In genomic region chr10:117552759-117553158, GRCh38 we compare ENCODE assay signal across 18 cellular contexts. TPM values are rescaled to one million over a fixed set of nuclear protein-coding genes. Genes with fewer than 3 reads are reported as not detected.
DNase-seq lines count a peak whose midpoint lies in the region; ATAC-seq, FAIRE-seq and TF ChIP-seq lines count a peak whose summit lies in the region.
"Had no signal": no experiment of that assay in that cellular context is flagged by ENCODE, and none has a peak within 500 bp of the region (broad histone marks: within the 10 kb centered on the region; RNA-seq: fewer than 3 reads in every experiment).

No MANE protein-coding gene starts in this region.

- H3K4me3 Mint-ChIP-seq in mesothelial cell of epicardium, result peak overlapping the region; percentile 17

- intact Hi-C loops in left ventricle myocardium inferior (cut with micrococcal nuclease), result no loop called here
- intact Hi-C loops in right cardiac atrium (cut with DNase I), result no loop called here
- intact Hi-C loops in endothelial cell of umbilical vein (cut with micrococcal nuclease), result no loop called here

- H3K36me3 Mint-ChIP-seq in mesothelial cell of epicardium, result peaks cover 1% of the 10 kb centered on the region

- H3K36me3 ChIP-seq in left ventricle myocardium inferior (no peaks in the 10 kb centered on the region), endothelial cell of umbilical vein (ENCODE audit: control insufficient read depth in 2 of 2, extremely low read depth in 1 of 2, insufficient read depth in 2 of 2, low read length in 2 of 2) (no peaks in the 10 kb centered on the region), trophoblast cell (ENCODE audit: control insufficient read depth in 1 of 2, insufficient read depth in 2 of 2, low read length in 2 of 2) (no peaks in the 10 kb centered on the region)
- H3K36me3 ChIP-seq: MG63, transverse colon had no signal

- DNase-seq in left ventricle myocardium inferior, result no peak
- no peak for DNase-seq in right cardiac atrium
- no peak for DNase-seq in endothelial cell of umbilical vein (ENCODE audit: low read depth, low spot score)
- DNase-seq in mesothelial cell of epicardium (ENCODE audit: low spot score in 2 of 2, unreplicated experiment in 2 of 2), result no peak
- no peak for DNase-seq in trophoblast cell
- no peak for DNase-seq in ureter (ENCODE audit: low spot score)
- DNase-seq in stimulated activated CD4-positive, alpha-beta T cell treated with anti-CD3 and anti-CD28 coated beads, Interleukin-2, amount 100 ng/mL, for 24 hours, result no peak
- DNase-seq: activated CD4-positive, alpha-beta T cell treated with anti-CD3 and anti-CD28 coated beads, Interleukin-2, amount 50 U/mL, for 1 hour; activated effector memory CD4-positive, alpha-beta T cell treated with Interleukin-2 at 50 U/mL for 16 hours; AML-193; effector memory CD4-positive, alpha-beta T cell; NCI-H187 treated with DMSO at 0.1 percent for 48 hours; transverse colon had no signal

- CTCF ChIA-PET in endothelial cell of umbilical vein (lab: Charles Lee), result interaction anchor here (1.1 kb wide), 1 partner anchor 110 kb away, joined by 3 read pairs; no protein-coding TSS in a partner anchor

- no peak overlapping the region for H2BK120ac ChIP-seq in trophoblast cell (ENCODE audit: insufficient read depth, low read length, poor library complexity)

- H3K23ac ChIP-seq in trophoblast cell (ENCODE audit: low read length), result no peak overlapping the region

- no peak overlapping the region for H3K4ac ChIP-seq in trophoblast cell (ENCODE audit: low read depth, low read length)

- H4K20me1 ChIP-seq in endothelial cell of umbilical vein (replicated peaks; ENCODE audit: control insufficient read depth, extremely low read depth, insufficient read depth, low read length), result no peaks in the 10 kb centered on the region

- H3K9me1 ChIP-seq in endothelial cell of umbilical vein (replicated peaks; ENCODE audit: control insufficient read depth, extremely low read depth, insufficient read depth, low read length), result no peaks in the 10 kb centered on the region

- H3K79me1 ChIP-seq in trophoblast cell (ENCODE audit: low read length), result no peaks in the 10 kb centered on the region

- H3K79me2 ChIP-seq in endothelial cell of umbilical vein (ENCODE audit: control insufficient read depth, insufficient read depth, low read length) (no peaks in the 10 kb centered on the region), trophoblast cell (ENCODE audit: control insufficient read depth, insufficient read depth, low read length, poor library complexity) (no peaks in the 10 kb centered on the region)

- FAIRE-seq in endothelial cell of umbilical vein (lab: Jason Lieb, UNC), result no peak
- FAIRE-seq: H54 had no signal

- POLR2A ChIA-PET in endothelial cell of umbilical vein (lab: Charles Lee), result no interaction called here

- no peak overlapping the region for H2BK12ac ChIP-seq in trophoblast cell (ENCODE audit: low read length)

- no TSS peak for BruUV-seq in endothelial cell of umbilical vein (replicated peaks; lab: Mats Ljungman, UMichigan)

- dilution Hi-C loops in endothelial cell of umbilical vein (cut with MboI; ENCODE audit: extremely low pct_ligation_motif_present, low sequenced_read_pairs), result no loop called here

- no peak for ATAC-seq in right cardiac atrium
- no peak for ATAC-seq in HG03571 (IDR thresholded peaks at IDR 0.05; ENCODE audit: unreplicated experiment)

- peaks cover 100% of the 10 kb centered on the region for H3K27me3 ChIP-seq in left ventricle myocardium inferior (ENCODE audit: low read depth)
- no peaks in the 10 kb centered on the region for H3K27me3 ChIP-seq in right cardiac atrium (ENCODE audit: control insufficient read depth, insufficient read depth)
- peaks cover 57 to 67% of the 10 kb centered on the region in 2 experiments for H3K27me3 ChIP-seq in endothelial cell of umbilical vein (ENCODE audit: control insufficient read depth in 2 of 2, insufficient read depth in 2 of 2, low read length in 2 of 2)
- peaks cover 67% of the 10 kb centered on the region for H3K27me3 ChIP-seq in trophoblast cell (ENCODE audit: insufficient read depth, low read length)
- H3K27me3 ChIP-seq: MG63 had no signal

- peaks cover 97% of the 10 kb centered on the region for H3K27me3 Mint-ChIP-seq in mesothelial cell of epicardium (ENCODE audit: low read depth)

- WGBS in right cardiac atrium, result 20% methylated on average over 14 of the region's 14 CpGs
- no CpG with 5 or more reads among the region's 14 CpGs for WGBS in trophoblast cell (ENCODE audit: extremely low coverage, insufficient coverage, insufficient read length)

- no peak overlapping the region for H4K91ac ChIP-seq in trophoblast cell (ENCODE audit: low read depth, low read length)

- H3K4me3 ChIP-seq in left ventricle myocardium inferior (peak overlapping the region; percentile 6), right cardiac atrium (ENCODE audit: low read length) (no peak overlapping the region), endothelial cell of umbilical vein (replicated peaks in 1 of 3; ENCODE audit: insufficient read depth in 1 of 3, low read depth in 1 of 3, low read length in 3 of 3) (no peak overlapping the region), trophoblast cell (ENCODE audit: low read depth, low read length) (no peak overlapping the region)
- H3K4me3 ChIP-seq: transverse colon had no signal

- H2AK5ac ChIP-seq in trophoblast cell (ENCODE audit: low read length), result no peak overlapping the region

- H3K18ac ChIP-seq in trophoblast cell (ENCODE audit: low read length), result no peak overlapping the region

- no peak overlapping the region for H3K14ac ChIP-seq in trophoblast cell (ENCODE audit: low read length)

- H3K9ac ChIP-seq in endothelial cell of umbilical vein (replicated peaks; ENCODE audit: extremely low read depth, insufficient read depth, low read length) (no peak overlapping the region), trophoblast cell (ENCODE audit: low read length) (no peak overlapping the region)

- no peak overlapping the region for H4K8ac ChIP-seq in trophoblast cell (ENCODE audit: low read depth, low read length)

- H4K12ac ChIP-seq in trophoblast cell (ENCODE audit: low read depth, low read length), result no peak overlapping the region

- H3K9me3 ChIP-seq in left ventricle myocardium inferior (replicated peaks), result no peaks in the 10 kb centered on the region
- H3K9me3 ChIP-seq in right cardiac atrium (ENCODE audit: control insufficient read depth, low read length), result no peaks in the 10 kb centered on the region
- H3K9me3 ChIP-seq in endothelial cell of umbilical vein (replicated peaks; ENCODE audit: control insufficient read depth, insufficient read depth, low read length), result no peaks in the 10 kb centered on the region
- peaks cover 13% of the 10 kb centered on the region for H3K9me3 ChIP-seq in trophoblast cell (ENCODE audit: insufficient read depth, low read depth, low read length)
- H3K9me3 ChIP-seq: MG63, transverse colon had no signal

- peaks cover 20% of the 10 kb centered on the region for H3K4me1 Mint-ChIP-seq in mesothelial cell of epicardium

- H3K27ac ChIP-seq in left ventricle myocardium inferior (replicated peaks) (no peak overlapping the region), right cardiac atrium (ENCODE audit: low read length) (no peak overlapping the region), endothelial cell of umbilical vein (ENCODE audit: insufficient read depth, low read depth, low read length) (no peak overlapping the region), trophoblast cell (ENCODE audit: low read depth, low read length) (no peak overlapping the region)
- H3K27ac ChIP-seq: foreskin keratinocyte, transverse colon had no signal

- H2BK5ac ChIP-seq in trophoblast cell (ENCODE audit: low read depth, low read length, poor library complexity), result no peak overlapping the region

- H3K4me1 ChIP-seq in left ventricle myocardium inferior (peaks cover 26% of the 10 kb centered on the region), right cardiac atrium (ENCODE audit: control insufficient read depth, insufficient read depth, low read length) (no peaks in the 10 kb centered on the region), endothelial cell of umbilical vein (ENCODE audit: control insufficient read depth, extremely low read depth, insufficient read depth, low read length) (no peaks in the 10 kb centered on the region), trophoblast cell (ENCODE audit: control insufficient read depth in 1 of 2, insufficient read depth in 2 of 2, low read length in 2 of 2) (peaks cover 4 to 8% of the 10 kb centered on the region in 2 experiments)
- H3K4me1 ChIP-seq: foreskin keratinocyte had no signal

- TF ChIP-seq POLR2A in endothelial cell of umbilical vein (IDR thresholded peaks at IDR 0.05; ENCODE audit: low read depth, low read length), result no peak

- no peak overlapping the region for H3K4me2 ChIP-seq in endothelial cell of umbilical vein (ENCODE audit: insufficient read depth, low read length)
- no peak overlapping the region for H3K4me2 ChIP-seq in trophoblast cell (ENCODE audit: low read length)

- TF ChIP-seq CTCF in left ventricle myocardium inferior (IDR thresholded peaks at IDR 0.05; ENCODE audit: borderline replicate concordance) (no peak), endothelial cell of umbilical vein (IDR thresholded peaks at IDR 0.05; ENCODE audit: extremely low read depth in 1 of 2, insufficient read depth in 1 of 2, low read depth in 1 of 2, low read length in 2 of 2) (no peak), mesothelial cell of epicardium (IDR thresholded peaks at IDR 0.05; ENCODE audit: unreplicated experiment) (no peak)

- H2AFZ ChIP-seq in endothelial cell of umbilical vein (ENCODE audit: low read depth, low read length), result no peak overlapping the region
- no peak overlapping the region for H2AFZ ChIP-seq in trophoblast cell (ENCODE audit: insufficient read depth, low read length, poor library complexity)

- H3K9me3 Mint-ChIP-seq in mesothelial cell of epicardium, result no peaks in the 10 kb centered on the region

- H3K27ac Mint-ChIP-seq in mesothelial cell of epicardium, result no peak overlapping the region

TF ChIP-seq in endothelial cell of umbilical vein, 7 proteins besides CTCF, POLR2A, EP300 and RAD21:
- TF ChIP-seq EZH2 (IDR thresholded peaks at IDR 0.05; ENCODE audit: borderline replicate concordance, low read depth, low read length, severe bottlenecking), result peak; percentile 14
- TF ChIP-seq JUN (IDR thresholded peaks at IDR 0.05; ENCODE audit: borderline replicate concordance, insufficient read depth, insufficient read length, low read depth), result no peak
TF ChIP-seq in endothelial cell of umbilical vein: peak in this region for 1.

RNA-seq across cellular contexts. Expression of gene EMX2, which starts 10.2 kb away (rescaled TPM):
- total RNA-seq in left ventricle myocardium inferior, result 0.25 TPM
- 1 to 10 TPM in 1 of 4 donors, under 1 TPM in 3; 0.22 to 1.2 (median 0.82) TPM for total RNA-seq in right cardiac atrium
- polyA plus RNA-seq in right cardiac atrium, result 1.00 TPM
- not detected in 2 replicates for total RNA-seq in endothelial cell of umbilical vein
- polyA plus RNA-seq in endothelial cell of umbilical vein, result not detected in 2 replicates
- not detected in 2 replicates for polyA plus RNA-seq in endothelial cell of umbilical vein (2011; cell fraction: cytosol; rRNA removed)
- polyA plus RNA-seq in endothelial cell of umbilical vein (2011; cell fraction: nucleus; rRNA removed), result not detected in 2 replicates
- not detected in 2 replicates for polyA plus RNA-seq in endothelial cell of umbilical vein (2012)
- polyA minus RNA-seq in endothelial cell of umbilical vein, result not detected in 2 replicates
- not detected for polyA minus RNA-seq in endothelial cell of umbilical vein (2011; cell fraction: cytosol; rRNA and poly(A)+ RNA removed)
- not detected in 2 replicates for polyA minus RNA-seq in endothelial cell of umbilical vein (2011; cell fraction: nucleus; rRNA and poly(A)+ RNA removed)
- total RNA-seq in mesothelial cell of epicardium, result 2.0 to 3.0 TPM (median 2.8 TPM) in 3 replicates
- 0.05 TPM in 1 of 2 replicates, not detected in the other for polyA plus RNA-seq in trophoblast cell (2013)
- total RNA-seq in ureter, result 46.1 TPM
- total RNA-seq: NCI-H460 had no signal

Comparison
In these comparisons a context has a peak if more than half of its experiments do, and no peak if none do; other contexts are left out.
1. RNA of gene EMX2, which starts 10.2 kb away (total RNA-seq): 46.1 TPM in ureter (single experiment); 2.0 to 3.0 TPM in mesothelial cell of epicardium, 0.22 to 1.2 TPM in right cardiac atrium, 0.25 TPM in left ventricle myocardium inferior (single experiment) and not detected in endothelial cell of umbilical vein; every median in the first group is over 10 times any median in the second.